Comparison of ENCODE assay signal across 1 cellular context in genomic region chr9:112061152-112061740, GRCh38.
TF ChIP-seq lines count a peak whose summit lies in the region.

No MANE protein-coding gene starts in this region.

TF ChIP-seq in K562, 482 proteins besides CTCF, POLR2A, EP300 and RAD21 (continued from another document and continues in another):
- TF ChIP-seq ZNF280A (IDR thresholded peaks at IDR 0.05; ENCODE audit: low read depth, partially characterized antibody) = no peak
- peak; percentile 68; the same call in 1 of the 2 replicates for TF ChIP-seq ZNF644 (tag; IDR thresholded peaks at IDR 0.05; ENCODE audit: low read depth)
- no peak for TF ChIP-seq MCM2 (IDR thresholded peaks at IDR 0.05; ENCODE audit: low read depth)
- TF ChIP-seq ZNF76 (CRISPR knock-in tag; IDR thresholded peaks at IDR 0.05; ENCODE audit: borderline replicate concordance) = no peak
- 0 out of 4 replicates have a peak, but pooled peaks of 1 of the 2 experiments have one; percentile 31 for TF ChIP-seq TBL1XR1 (IDR thresholded peaks at IDR 0.05; ENCODE audit: low read length in 2 of 2)
- TF ChIP-seq VEZF1 (CRISPR knock-in tag; IDR thresholded peaks at IDR 0.05) = no peak
- no peak; the same call in 1 of the 2 replicates for TF ChIP-seq SMAD3 (CRISPR knock-in tag; conservative IDR thresholded peaks at IDR 0.05)
- TF ChIP-seq PHF21A (IDR thresholded peaks at IDR 0.05; ENCODE audit: borderline replicate concordance, low read depth) = no peak
- TF ChIP-seq MIER1 (IDR thresholded peaks at IDR 0.05; ENCODE audit: low read depth) = no peak
- TF ChIP-seq ZNF449 (CRISPR knock-in tag; IDR thresholded peaks at IDR 0.05) = 0 out of 2 replicates have a peak, but pooled peaks have one; percentile 53
- TF ChIP-seq HNRNPUL1 (IDR thresholded peaks at IDR 0.05; ENCODE audit: low read length) = no peak
- no peak for TF ChIP-seq ZNF436 (CRISPR knock-in tag; IDR thresholded peaks at IDR 0.05)
- TF ChIP-seq RBM39 (optimal IDR thresholded peaks at IDR 0.05; ENCODE audit: low read depth, low read length) = no peak
- TF ChIP-seq HMG20A (CRISPR knock-in tag; conservative IDR thresholded peaks at IDR 0.05) = no peak
- no peak for TF ChIP-seq RBFOX2 (IDR thresholded peaks at IDR 0.05; ENCODE audit: low read depth, low read length)
- TF ChIP-seq HNRNPK (IDR thresholded peaks at IDR 0.05; ENCODE audit: low read depth, low read length, poor library complexity, severe bottlenecking) = no peak
- 0 out of 2 replicates have a peak, but pooled peaks have one; percentile 17 for TF ChIP-seq MYNN (IDR thresholded peaks at IDR 0.05)
- no peak for TF ChIP-seq MYNN (CRISPR knock-in tag; IDR thresholded peaks at IDR 0.05)
- TF ChIP-seq RFX7 (CRISPR knock-in tag; IDR thresholded peaks at IDR 0.05) = no peak
- no peak for TF ChIP-seq POU5F1 (IDR thresholded peaks at IDR 0.05; ENCODE audit: borderline replicate concordance, low read depth, low read length, partially characterized antibody)
- TF ChIP-seq, protein P1, sequence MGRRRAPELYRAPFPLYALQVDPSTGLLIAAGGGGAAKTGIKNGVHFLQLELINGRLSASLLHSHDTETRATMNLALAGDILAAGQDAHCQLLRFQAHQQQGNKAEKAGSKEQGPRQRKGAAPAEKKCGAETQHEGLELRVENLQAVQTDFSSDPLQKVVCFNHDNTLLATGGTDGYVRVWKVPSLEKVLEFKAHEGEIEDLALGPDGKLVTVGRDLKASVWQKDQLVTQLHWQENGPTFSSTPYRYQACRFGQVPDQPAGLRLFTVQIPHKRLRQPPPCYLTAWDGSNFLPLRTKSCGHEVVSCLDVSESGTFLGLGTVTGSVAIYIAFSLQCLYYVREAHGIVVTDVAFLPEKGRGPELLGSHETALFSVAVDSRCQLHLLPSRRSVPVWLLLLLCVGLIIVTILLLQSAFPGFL (CRISPR knock-in tag; IDR thresholded peaks at IDR 0.05) = no peak
- TF ChIP-seq SAFB (IDR thresholded peaks at IDR 0.05; ENCODE audit: borderline replicate concordance, low read depth, low read length) = no peak
- TF ChIP-seq FOSL1 (tag; conservative IDR thresholded peaks at IDR 0.05) = peak; percentile 96
- no peak for TF ChIP-seq ZNF740 (CRISPR knock-in tag; IDR thresholded peaks at IDR 0.05)
- 0 out of 4 replicates have a peak, but pooled peaks of 1 of the 2 experiments have one; percentile 46 for TF ChIP-seq ZNF740 (tag; IDR thresholded peaks at IDR 0.05)
- TF ChIP-seq RBM15 (IDR thresholded peaks at IDR 0.05; ENCODE audit: insufficient read depth, low read length) = no peak
- TF ChIP-seq STAG1 (CRISPR knock-in tag; IDR thresholded peaks at IDR 0.05; ENCODE audit: borderline replicate concordance) = no peak
- TF ChIP-seq, protein P2, sequence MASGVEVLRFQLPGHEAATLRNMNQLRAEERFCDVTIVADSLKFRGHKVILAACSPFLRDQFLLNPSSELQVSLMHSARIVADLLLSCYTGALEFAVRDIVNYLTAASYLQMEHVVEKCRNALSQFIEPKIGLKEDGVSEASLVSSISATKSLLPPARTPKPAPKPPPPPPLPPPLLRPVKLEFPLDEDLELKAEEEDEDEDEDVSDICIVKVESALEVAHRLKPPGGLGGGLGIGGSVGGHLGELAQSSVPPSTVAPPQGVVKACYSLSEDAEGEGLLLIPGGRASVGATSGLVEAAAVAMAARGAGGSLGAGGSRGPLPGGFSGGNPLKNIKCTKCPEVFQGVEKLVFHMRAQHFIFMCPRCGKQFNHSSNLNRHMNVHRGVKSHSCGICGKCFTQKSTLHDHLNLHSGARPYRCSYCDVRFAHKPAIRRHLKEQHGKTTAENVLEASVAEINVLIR (CRISPR knock-in tag; IDR thresholded peaks at IDR 0.05) = peak; percentile 63
- TF ChIP-seq BCL6 (CRISPR knock-in tag; IDR thresholded peaks at IDR 0.05) = peak; percentile 57; the same call in 1 of the 2 replicates
- no peak for TF ChIP-seq MTA2 (IDR thresholded peaks at IDR 0.05; ENCODE audit: low read depth)
- peak; percentile 33 for TF ChIP-seq FOS (IDR thresholded peaks at IDR 0.05; ENCODE audit: extremely low read depth, insufficient read length)
- no peak for TF ChIP-seq TEAD2 (tag; IDR thresholded peaks at IDR 0.05)
- TF ChIP-seq, protein P3, sequence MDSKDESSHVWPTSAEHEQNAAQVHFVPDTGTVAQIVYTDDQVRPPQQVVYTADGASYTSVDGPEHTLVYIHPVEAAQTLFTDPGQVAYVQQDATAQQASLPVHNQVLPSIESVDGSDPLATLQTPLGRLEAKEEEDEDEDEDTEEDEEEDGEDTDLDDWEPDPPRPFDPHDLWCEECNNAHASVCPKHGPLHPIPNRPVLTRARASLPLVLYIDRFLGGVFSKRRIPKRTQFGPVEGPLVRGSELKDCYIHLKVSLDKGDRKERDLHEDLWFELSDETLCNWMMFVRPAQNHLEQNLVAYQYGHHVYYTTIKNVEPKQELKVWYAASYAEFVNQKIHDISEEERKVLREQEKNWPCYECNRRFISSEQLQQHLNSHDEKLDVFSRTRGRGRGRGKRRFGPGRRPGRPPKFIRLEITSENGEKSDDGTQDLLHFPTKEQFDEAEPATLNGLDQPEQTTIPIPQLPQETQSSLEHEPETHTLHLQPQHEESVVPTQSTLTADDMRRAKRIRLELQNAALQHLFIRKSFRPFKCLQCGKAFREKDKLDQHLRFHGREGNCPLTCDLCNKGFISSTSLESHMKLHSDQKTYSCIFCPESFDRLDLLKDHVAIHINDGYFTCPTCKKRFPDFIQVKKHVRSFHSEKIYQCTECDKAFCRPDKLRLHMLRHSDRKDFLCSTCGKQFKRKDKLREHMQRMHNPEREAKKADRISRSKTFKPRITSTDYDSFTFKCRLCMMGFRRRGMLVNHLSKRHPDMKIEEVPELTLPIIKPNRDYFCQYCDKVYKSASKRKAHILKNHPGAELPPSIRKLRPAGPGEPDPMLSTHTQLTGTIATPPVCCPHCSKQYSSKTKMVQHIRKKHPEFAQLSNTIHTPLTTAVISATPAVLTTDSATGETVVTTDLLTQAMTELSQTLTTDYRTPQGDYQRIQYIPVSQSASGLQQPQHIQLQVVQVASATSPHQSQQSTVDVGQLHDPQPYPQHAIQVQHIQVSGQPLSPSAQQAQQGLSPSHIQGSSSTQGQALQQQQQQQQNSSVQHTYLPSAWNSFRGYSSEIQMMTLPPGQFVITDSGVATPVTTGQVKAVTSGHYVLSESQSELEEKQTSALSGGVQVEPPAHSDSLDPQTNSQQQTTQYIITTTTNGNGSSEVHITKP (IDR thresholded peaks at IDR 0.05; ENCODE audit: partially characterized antibody) = no peak
- peak; percentile 36; the same call in 1 of the 2 replicates for TF ChIP-seq CEBPG (CRISPR knock-in tag; IDR thresholded peaks at IDR 0.05)
- peak in 1 of 2 experiments; percentile 77; a peak in 2 of 4 replicates for TF ChIP-seq CEBPG (tag; conservative IDR thresholded peaks at IDR 0.05 in 1 of 2, IDR thresholded peaks at IDR 0.05 in 1 of 2)
- TF ChIP-seq SRSF1 (IDR thresholded peaks at IDR 0.05; ENCODE audit: low read depth, low read length) = no peak
- TF ChIP-seq MEIS2 (IDR thresholded peaks at IDR 0.05; ENCODE audit: partially characterized antibody) = peak; percentile 85
- no peak for TF ChIP-seq ASH1L (IDR thresholded peaks at IDR 0.05; ENCODE audit: borderline replicate concordance, low read depth, partially characterized antibody)
- no peak for TF ChIP-seq NFYB (IDR thresholded peaks at IDR 0.05; ENCODE audit: extremely low read depth, insufficient read length)
- no peak for TF ChIP-seq HSF4 (CRISPR knock-in tag; IDR thresholded peaks at IDR 0.05; ENCODE audit: borderline replicate concordance)
- no peak for TF ChIP-seq SNAPC5 (CRISPR knock-in tag; IDR thresholded peaks at IDR 0.05)
- peak; percentile 77 for TF ChIP-seq ARID1B (IDR thresholded peaks at IDR 0.05)
- peak; percentile 89 for TF ChIP-seq ZNF589 (CRISPR knock-in tag; IDR thresholded peaks at IDR 0.05; ENCODE audit: low read depth)
- TF ChIP-seq THRA (IDR thresholded peaks at IDR 0.05) = no peak
- TF ChIP-seq DPF2 (IDR thresholded peaks at IDR 0.05) = peak; percentile 88
- TF ChIP-seq GABPB1 (CRISPR knock-in tag; IDR thresholded peaks at IDR 0.05) = peak; percentile 93
- no peak for TF ChIP-seq ZNF347 (CRISPR knock-in tag; IDR thresholded peaks at IDR 0.05; ENCODE audit: low read depth)
- no peak for TF ChIP-seq ZBTB2 (IDR thresholded peaks at IDR 0.05)
- TF ChIP-seq BRD9 (IDR thresholded peaks at IDR 0.05; ENCODE audit: low read depth, partially characterized antibody) = no peak
- no peak for TF ChIP-seq ZKSCAN3 (CRISPR knock-in tag; IDR thresholded peaks at IDR 0.05)
- no peak for TF ChIP-seq TBP (optimal IDR thresholded peaks at IDR 0.05; ENCODE audit: low read depth, low read length)
- no peak for TF ChIP-seq HOMEZ (CRISPR knock-in tag; IDR thresholded peaks at IDR 0.05)
- TF ChIP-seq HDAC1 (IDR thresholded peaks at IDR 0.05) = no peak
- TF ChIP-seq ILF3 (IDR thresholded peaks at IDR 0.05; ENCODE audit: borderline replicate concordance) = no peak
- TF ChIP-seq PRPF4 (IDR thresholded peaks at IDR 0.05; ENCODE audit: insufficient read depth, low read depth, low read length, poor library complexity, severe bottlenecking) = no peak
- no peak for TF ChIP-seq ZNF444 (CRISPR knock-in tag; IDR thresholded peaks at IDR 0.05)
